Comparison of ENCODE assay signal across 16 cellular contexts in the genomic region with DNA sequence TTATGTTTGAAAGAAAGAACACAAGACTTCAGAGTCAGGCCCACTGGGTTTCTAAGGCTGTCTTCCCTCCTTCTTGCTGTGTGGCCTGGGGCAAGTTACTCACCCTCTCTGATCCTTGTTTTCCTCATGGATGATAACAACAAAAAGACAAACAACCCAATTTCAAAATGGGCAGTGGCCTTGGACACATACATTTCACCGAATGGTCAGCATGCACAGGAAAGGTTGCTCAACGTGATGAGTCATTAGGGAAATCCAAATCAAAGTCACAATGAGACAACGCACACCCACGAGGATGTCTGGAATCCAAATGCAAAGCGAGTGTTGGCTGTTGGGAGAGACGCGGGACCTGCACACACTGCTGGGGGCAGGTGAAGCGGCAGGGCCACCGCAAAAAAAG. TPM values are rescaled to one million over a fixed set of nuclear protein-coding genes. Genes with fewer than 3 reads are reported as not detected.
"Had no signal": no experiment of that assay in that cellular context is flagged by ENCODE, and none has a peak within 500 bp of the region (broad histone marks: within the 10 kb centered on the region; RNA-seq: fewer than 3 reads in every experiment).

No MANE protein-coding gene starts in this region.

- H3K36me3 Mint-ChIP-seq: activated naive CD4-positive, alpha-beta T cell treated with anti-CD3 and anti-CD28 coated beads, Interleukin-2, amount 10 ng/mL, durations not matched to agents 7 days and 5 days; T-cell had no signal

- ATAC-seq: T-cell had no signal

- DNase-seq: activated CD4-positive, alpha-beta T cell treated with anti-CD3 and anti-CD28 coated beads for 48 hours; activated naive CD4-positive, alpha-beta T cell treated with anti-CD3 and anti-CD28 coated beads, Interleukin-2, amount 10 ng/mL, durations not matched to agents 7 days and 5 days; adrenal gland; endodermal cell; erythroblast; foreskin melanocyte; sigmoid colon; stimulated activated CD4-positive, alpha-beta T cell treated with anti-CD3 and anti-CD28 coated beads, Interleukin-12 subunit alpha, Interleukin-12 subunit beta, amount 100 ng/mL, for 4 hours; stimulated activated CD4-positive, alpha-beta T cell treated with anti-CD3 and anti-CD28 coated beads, Interleukin-2, amount 100 ng/mL, for 48 hours; stimulated activated naive CD4-positive, alpha-beta T cell treated with Interleukin-2 at 50 U/mL for 16 hours; T-cell; upper lobe of left lung had no signal

- H3K27me3 ChIP-seq: adrenal gland, sigmoid colon, upper lobe of left lung had no signal

- H3K27ac Mint-ChIP-seq: activated naive CD4-positive, alpha-beta T cell treated with anti-CD3 and anti-CD28 coated beads, Interleukin-2, amount 10 ng/mL, durations not matched to agents 7 days and 5 days; dendritic cell treated with granulocyte-macrophage colony-stimulating factor and Interleukin-4, amounts not matched to agents 40 ng/mL and 50 ng/mL, for 4 days; endodermal cell; nephron; T-cell had no signal

- H3K36me3 ChIP-seq: adrenal gland, sigmoid colon, upper lobe of left lung had no signal

- H3K4me1 ChIP-seq: adrenal gland, sigmoid colon, upper lobe of left lung had no signal

- H3K9me3 Mint-ChIP-seq: activated naive CD4-positive, alpha-beta T cell treated with anti-CD3 and anti-CD28 coated beads, Interleukin-2, amount 10 ng/mL, durations not matched to agents 7 days and 5 days; central memory CD8-positive, alpha-beta T cell; dendritic cell treated with granulocyte-macrophage colony-stimulating factor and Interleukin-4, amounts not matched to agents 40 ng/mL and 50 ng/mL, for 4 days; T-cell had no signal

- H3K4me3 ChIP-seq: adrenal gland, sigmoid colon, upper lobe of left lung had no signal

- H3K27ac ChIP-seq: adrenal gland, sigmoid colon, upper lobe of left lung had no signal

RNA-seq across cellular contexts. Expression of a gene that starts 50.8 kb away (rescaled TPM):
- total RNA-seq: pulmonary artery endothelial cell had no signal
